Comparison of ENCODE assay signal across 8 cellular contexts in the genomic region with DNA sequence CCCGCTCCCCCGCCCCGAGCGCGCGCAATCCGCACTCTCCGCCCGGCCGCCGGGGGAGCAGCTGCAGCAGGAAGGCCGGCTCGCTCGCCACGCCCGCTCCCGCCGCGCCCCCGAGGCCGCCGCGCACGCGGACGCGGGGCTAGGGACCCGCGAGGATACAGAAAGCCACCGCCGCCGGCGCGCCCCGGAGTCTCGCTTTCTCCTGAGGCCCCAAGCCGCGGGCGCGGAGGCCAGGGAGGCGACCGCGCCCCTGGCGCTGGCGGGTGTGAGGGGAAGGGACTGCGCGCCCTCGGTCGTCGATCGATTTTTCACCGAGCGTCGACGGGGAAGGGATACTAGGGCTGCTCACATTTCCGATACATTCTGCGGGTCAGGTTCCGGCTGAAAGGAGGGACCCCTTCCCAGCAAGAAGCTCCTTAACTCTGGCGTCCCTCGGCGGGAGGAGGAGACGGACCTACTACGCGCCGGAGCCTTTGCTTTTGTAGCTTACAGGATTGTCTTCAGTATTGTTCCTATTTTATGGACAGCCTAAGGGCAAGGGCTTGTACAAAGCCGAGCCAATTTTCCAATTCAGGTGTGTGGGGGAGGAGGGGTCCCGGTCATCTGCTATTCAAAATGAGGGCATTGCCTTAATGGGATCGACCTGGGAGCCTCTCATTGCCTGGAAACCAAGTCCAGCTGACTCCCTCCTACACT.
DNase-seq lines count a peak whose midpoint lies in the region; ATAC-seq and TF ChIP-seq lines count a peak whose summit lies in the region.

No MANE protein-coding gene starts in this region.

- peak overlapping the region; percentile 87 to 90 for H3K9ac ChIP-seq in mucosa of rectum (ENCODE audit: low read depth in 1 of 2, low read length in 2 of 2)

- H3K27me3 ChIP-seq in mucosa of rectum (ENCODE audit: control insufficient read depth in 2 of 2, insufficient read depth in 2 of 2, low read length in 2 of 2) = no peaks in the 10 kb centered on the region

- peak; percentile 32 for ATAC-seq in GM19395 (IDR thresholded peaks at IDR 0.05; ENCODE audit: unreplicated experiment)

- peak; percentile 91 for DNase-seq in CD1c-positive myeloid dendritic cell (ENCODE audit: extremely low spot score)
- DNase-seq in HK-2 (ENCODE audit: unreplicated experiment) = peak; percentile 67
- DNase-seq in NOMO-1 treated with dmso at 0.1 percent for 144 hours (lab: John Stamatoyannopoulos, UW; ENCODE audit: unreplicated experiment) = peak; percentile 75
- peak; percentile 58 for DNase-seq in activated T-cell treated with anti-CD3 and anti-CD28 coated beads for 24 hours (ENCODE audit: low read depth)
- DNase-seq in erythroblast (lab: John Stamatoyannopoulos, UW) = peak; percentile 81 to 87
- peak; percentile 31 to 60 for DNase-seq in stimulated activated CD8-positive, alpha-beta memory T cell treated with anti-CD3 and anti-CD28 coated beads, Interleukin-4, amount 100 ng/mL, for 4 hours (ENCODE audit: low read depth in 2 of 2, low spot score in 1 of 2)

- peak overlapping the region; percentile 83 to 89 for H3K4me3 ChIP-seq in mucosa of rectum (ENCODE audit: low read length in 2 of 2)

- H3K36me3 ChIP-seq in mucosa of rectum (ENCODE audit: control insufficient read depth in 2 of 2, insufficient read depth in 2 of 2, low read length in 2 of 2) = no peaks in the 10 kb centered on the region

- peak; percentile 59 for TF ChIP-seq POLR2A in erythroblast (IDR thresholded peaks at IDR 0.05; ENCODE audit: low read length)

- H3K27ac ChIP-seq in mucosa of rectum (ENCODE audit: low read depth in 2 of 2, low read length in 2 of 2) = peak overlapping the region; percentile 77 to 80

- peaks cover 20 to 23% of the 10 kb centered on the region in 2 donors for H3K4me1 ChIP-seq in mucosa of rectum (ENCODE audit: control insufficient read depth in 2 of 2, insufficient read depth in 2 of 2, low read length in 2 of 2)

- no peaks in the 10 kb centered on the region for H3K9me3 ChIP-seq in mucosa of rectum (ENCODE audit: control insufficient read depth in 2 of 2, low read length in 2 of 2)

Comparison
In these comparisons a context has a peak if more than half of its experiments do, and no peak if none do; other contexts are left out.
1. Peak in every context shown above with its lines: DNase-seq, ATAC-seq, H3K4me3 ChIP-seq and H3K27ac ChIP-seq.